ENCODE assay signal across 20 cellular contexts in the genomic region with DNA sequence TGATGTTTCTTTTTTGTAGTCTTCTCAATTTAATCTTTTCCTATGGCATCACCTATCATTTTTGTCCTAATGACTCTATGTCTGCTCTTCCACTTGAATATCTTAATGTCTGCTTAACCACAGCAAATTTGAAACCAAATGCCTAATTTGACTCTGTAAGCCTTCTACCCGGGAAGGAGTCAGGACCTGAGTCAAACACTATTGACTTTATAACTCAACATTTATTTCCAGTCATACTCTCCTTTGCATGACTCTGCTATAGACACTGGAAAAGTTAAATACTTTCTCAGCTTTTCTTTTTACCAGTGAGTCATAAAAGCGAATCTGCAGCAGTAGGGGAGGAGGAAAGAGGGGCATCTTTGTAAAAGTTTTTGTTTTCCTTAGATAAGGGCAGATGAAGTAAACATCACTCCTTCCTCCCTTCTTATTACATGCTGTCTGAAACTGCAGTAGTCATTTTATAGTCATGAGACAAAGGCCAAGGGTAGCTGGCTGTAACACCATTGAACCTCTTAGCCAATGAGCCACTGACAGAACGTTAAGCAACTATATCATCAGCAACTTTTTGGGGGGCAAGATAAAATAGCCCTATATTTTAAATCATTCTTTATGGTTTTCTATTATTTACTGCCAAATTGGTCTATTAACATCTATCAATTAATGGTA.
DNase-seq lines count a peak whose midpoint lies in the region; ATAC-seq and TF ChIP-seq lines count a peak whose summit lies in the region.
"Had no signal": no experiment of that assay in that cellular context is flagged by ENCODE, and none has a peak within 500 bp of the region (broad histone marks: within the 10 kb centered on the region; RNA-seq: fewer than 3 reads in every experiment).

No MANE protein-coding gene starts in this region.

- H3K36me3 ChIP-seq in PC-3 (ENCODE audit: low read depth, low read length) (no peaks in the 10 kb centered on the region), heart right ventricle (no peaks in the 10 kb centered on the region)
- H3K36me3 ChIP-seq: BLaER1 treated with 17β-estradiol and CSF1 and Interleukin-3, amounts not matched to agents 10 nM and 100 nM had no signal

- no peak for TF ChIP-seq CTCF in PC-3 (conservative IDR thresholded peaks at IDR 0.05; ENCODE audit: low read depth, low read length)
- TF ChIP-seq CTCF in heart right ventricle (IDR thresholded peaks at IDR 0.05) = no peak

- H3K27ac ChIP-seq in PC-3 (ENCODE audit: low read length) (peak overlapping the region; percentile 36), heart right ventricle (no peak overlapping the region)
- H3K27ac ChIP-seq: BLaER1 treated with 17β-estradiol and CSF1 and Interleukin-3, amounts not matched to agents 10 nM and 100 nM; C4-2B had no signal

- ATAC-seq in PC-3 = peak; percentile 98
- ATAC-seq in left colon = peak; percentile 85
- no peak for ATAC-seq in stimulated activated naive CD8-positive, alpha-beta T cell treated with anti-CD3 and anti-CD28 coated beads, Interleukin-15, amount 100 ng/mL, for 72 hours
- ATAC-seq in heart right ventricle = no peak
- no peak for ATAC-seq in GM21619 (IDR thresholded peaks at IDR 0.05; ENCODE audit: unreplicated experiment)
- ATAC-seq: CD8-positive, alpha-beta T cell had no signal

- H4K20me1 ChIP-seq in PC-3 (ENCODE audit: low read length) = no peaks in the 10 kb centered on the region
- H4K20me1 ChIP-seq: BLaER1 treated with 17β-estradiol and CSF1 and Interleukin-3, amounts not matched to agents 10 nM and 100 nM had no signal

- H3K4me1 ChIP-seq in PC-3 (ENCODE audit: insufficient read depth, low read length) (peaks cover 15% of the 10 kb centered on the region), heart right ventricle (no peaks in the 10 kb centered on the region)
- H3K4me1 ChIP-seq: BLaER1 treated with 17β-estradiol and CSF1 and Interleukin-3, amounts not matched to agents 10 nM and 100 nM; Caco-2 had no signal

- H3K4me3 ChIP-seq in PC-3 (ENCODE audit: low read length) = no peak overlapping the region
- no peak overlapping the region for H3K4me3 ChIP-seq in heart right ventricle
- H3K4me3 ChIP-seq: BLaER1 treated with 17β-estradiol and CSF1 and Interleukin-3, amounts not matched to agents 10 nM and 100 nM had no signal

- no peaks in the 10 kb centered on the region for H3K79me2 ChIP-seq in PC-3 (ENCODE audit: low read length)

- DNase-seq in NCI-H526 (lab: John Stamatoyannopoulos, UW) (peak; percentile 70 to 71), PC-3 (peak; percentile 67), left colon (no peak), myocyte (ENCODE audit: low read depth) (peak; percentile 5), heart right ventricle (no peak), NCI-H2227 (lab: John Stamatoyannopoulos, UW; ENCODE audit: unreplicated experiment) (no peak)
- no peak for DNase-seq in stimulated activated naive CD8-positive, alpha-beta T cell treated with anti-CD3 and anti-CD28 coated beads, Interleukin-15, amount 100 ng/mL, for 72 hours
- DNase-seq: 8988T; ACHN; AML-193; Caco-2; Calu3; CD4-positive, alpha-beta T cell; CD8-positive, alpha-beta T cell; DMS79 treated with DMSO at 0.1 percent for 48 hours; GF-D8 had no signal

- H3K9me3 ChIP-seq in PC-3 (ENCODE audit: low read length) (no peaks in the 10 kb centered on the region), heart right ventricle (peaks cover 0 to 3% (median 0%) of the 10 kb centered on the region in 11 donors)
- H3K9me3 ChIP-seq: BLaER1 treated with 17β-estradiol and CSF1 and Interleukin-3, amounts not matched to agents 10 nM and 100 nM; Caco-2 had no signal

- peaks cover 6 to 7% of the 10 kb centered on the region in 2 donors for H3K9me3 Mint-ChIP-seq in stimulated activated naive CD8-positive, alpha-beta T cell treated with anti-CD3 and anti-CD28 coated beads, Interleukin-15, amount 100 ng/mL, for 72 hours

- intact Hi-C loops in PC-3 (cut with micrococcal nuclease) = no loop called here
- intact Hi-C loops in left colon (cut with DNase I, micrococcal nuclease) = no loop called here
- intact Hi-C loops in heart right ventricle (cut with DNase I) = no loop called here

- BruUV-seq in PC-3 (replicated peaks; lab: Mats Ljungman, UMichigan) = no TSS peak

- CTCF ChIA-PET in PC-3 (lab: Charles Lee) = no interaction called here

- no peaks in the 10 kb centered on the region for H3F3A ChIP-seq in PC-3 (ENCODE audit: low read length, unreplicated experiment)

- H3K27ac Mint-ChIP-seq in stimulated activated naive CD8-positive, alpha-beta T cell treated with anti-CD3 and anti-CD28 coated beads, Interleukin-15, amount 100 ng/mL, for 72 hours = no peak overlapping the region
- H3K27ac Mint-ChIP-seq: B cell; CD4-positive, alpha-beta T cell; CD8-positive, alpha-beta T cell had no signal

- no peaks in the 10 kb centered on the region for H3K27me3 Mint-ChIP-seq in stimulated activated naive CD8-positive, alpha-beta T cell treated with anti-CD3 and anti-CD28 coated beads, Interleukin-15, amount 100 ng/mL, for 72 hours
- H3K27me3 Mint-ChIP-seq: B cell; CD4-positive, alpha-beta T cell had no signal

- H3K27me3 ChIP-seq in PC-3 (ENCODE audit: low read length) (no peaks in the 10 kb centered on the region), heart right ventricle (no peaks in the 10 kb centered on the region)
- H3K27me3 ChIP-seq: BLaER1 treated with 17β-estradiol and CSF1 and Interleukin-3, amounts not matched to agents 10 nM and 100 nM had no signal

- H3K9me2 ChIP-seq in PC-3 (replicated peaks; ENCODE audit: low read length) = no peaks in the 10 kb centered on the region

- no peak overlapping the region for H2AFZ ChIP-seq in PC-3 (ENCODE audit: low read length)

- H3K4me2 ChIP-seq in PC-3 (ENCODE audit: low read length) = no peak overlapping the region
- H3K4me2 ChIP-seq: BLaER1 treated with 17β-estradiol and CSF1 and Interleukin-3, amounts not matched to agents 10 nM and 100 nM had no signal

- POLR2A ChIA-PET in PC-3 (lab: Charles Lee; ENCODE audit: unreplicated experiment) = interaction anchor here (0.6 kb wide), 1 partner anchor 106 kb away, joined by 6 read pairs; no protein-coding TSS in a partner anchor

- H3K4me3 Mint-ChIP-seq in stimulated activated naive CD8-positive, alpha-beta T cell treated with anti-CD3 and anti-CD28 coated beads, Interleukin-15, amount 100 ng/mL, for 72 hours = no peak overlapping the region
- H3K4me3 Mint-ChIP-seq: B cell; CD4-positive, alpha-beta T cell; CD8-positive, alpha-beta T cell had no signal

- no peaks in the 10 kb centered on the region for H3K4me1 Mint-ChIP-seq in stimulated activated naive CD8-positive, alpha-beta T cell treated with anti-CD3 and anti-CD28 coated beads, Interleukin-15, amount 100 ng/mL, for 72 hours
- H3K4me1 Mint-ChIP-seq: B cell had no signal

- H3K9ac ChIP-seq in PC-3 (ENCODE audit: low read length) = no peak overlapping the region
- H3K9ac ChIP-seq: BLaER1 treated with 17β-estradiol and CSF1 and Interleukin-3, amounts not matched to agents 10 nM and 100 nM had no signal

- 82 to 86% methylated on average over 3 of the region's 3 CpGs for WGBS in heart right ventricle, 2 donors

Comparison
In these comparisons a context has a peak if more than half of its experiments do, and no peak if none do; other contexts are left out.
1. DNase-seq: peak in NCI-H526 (2 of 2), PC-3 (single experiment) and myocyte (single experiment); none in left colon (0 of 2), stimulated activated naive CD8-positive, alpha-beta T cell treated with anti-CD3 and anti-CD28 coated beads, Interleukin-15, amount 100 ng/mL, for 72 hours (0 of 2), heart right ventricle (0 of 2) and NCI-H2227 (single experiment).
2. ATAC-seq: peak in PC-3 (single experiment) and left colon (single experiment); none in stimulated activated naive CD8-positive, alpha-beta T cell treated with anti-CD3 and anti-CD28 coated beads, Interleukin-15, amount 100 ng/mL, for 72 hours (single experiment), heart right ventricle (0 of 8) and GM21619 (single experiment).